Comparison of ENCODE assay signal across 8 cellular contexts in the genomic region with DNA sequence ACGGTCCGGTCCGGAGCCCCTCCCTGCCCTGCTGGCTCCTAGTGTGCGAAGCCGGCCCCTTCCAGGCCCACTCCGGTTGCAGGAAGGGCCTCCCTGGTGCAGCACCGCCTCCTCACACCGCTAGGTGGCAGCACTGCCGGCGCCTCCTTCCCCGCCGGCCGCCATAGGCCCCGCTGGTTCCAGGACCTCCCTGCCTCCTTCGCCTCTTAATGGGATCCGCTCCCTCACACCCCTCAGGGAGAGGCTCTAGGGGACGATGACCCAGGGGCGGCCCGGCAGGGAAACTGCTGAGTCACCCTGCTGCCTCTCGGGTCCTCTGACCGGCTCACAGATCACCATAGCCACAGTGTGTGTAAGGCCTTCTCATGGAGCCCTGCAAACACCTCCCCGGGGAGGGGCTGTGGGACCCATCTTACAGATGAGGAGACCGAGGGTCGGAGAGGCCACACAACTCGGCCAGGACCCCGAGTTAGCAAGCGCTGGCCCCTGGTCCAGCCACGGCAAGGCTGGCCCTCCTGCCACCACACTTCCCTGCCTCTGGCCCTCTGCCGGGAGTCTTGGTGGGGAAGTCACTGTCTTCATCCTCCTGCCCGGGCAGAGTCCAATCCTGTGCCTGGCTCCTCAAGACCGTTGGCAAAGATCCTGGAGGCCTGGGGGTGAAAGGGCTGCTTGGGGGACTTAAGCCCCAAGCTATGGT.
DNase-seq lines count a peak whose midpoint lies in the region; TF ChIP-seq lines count a peak whose summit lies in the region.

No MANE protein-coding gene starts in this region.

- H3K9me3 ChIP-seq in WERI-Rb-1 (ENCODE audit: severe bottlenecking), result peaks cover 3% of the 10 kb centered on the region

- POLR2A ChIA-PET in GM10248 (lab: Yijun Ruan, JAX), result no interaction called here

- in situ Hi-C loops in brain microvascular endothelial cell (cut with HindIII; ENCODE audit: low pct_ligation_motif_present, low sequenced_read_pairs), result no loop called here

- H3K27ac ChIP-seq in WERI-Rb-1 (no peak overlapping the region), brain microvascular endothelial cell (no peak overlapping the region)

- CTCF ChIA-PET in GM10248 (lab: Yijun Ruan, JAX), result interaction anchor here (1.4 kb wide), 1 partner anchor 176 kb away, joined by 8 read pairs; no protein-coding TSS in a partner anchor

- TF ChIP-seq CTCF in GM10248 (IDR thresholded peaks at IDR 0.05; ENCODE audit: control extremely low read depth, extremely low read depth, low read depth, missing control alignments) (peak; percentile 96), WERI-Rb-1 (IDR thresholded peaks at IDR 0.05; ENCODE audit: low read depth, low read length) (peak; percentile 95), brain microvascular endothelial cell (IDR thresholded peaks at IDR 0.05; ENCODE audit: low read depth, low read length, missing control alignments) (peak; percentile 95)

- H3K36me3 ChIP-seq in WERI-Rb-1, result no peaks in the 10 kb centered on the region
- H3K36me3 ChIP-seq in brain microvascular endothelial cell (replicated peaks), result no peaks in the 10 kb centered on the region

- H3K27me3 ChIP-seq in WERI-Rb-1 (ENCODE audit: insufficient read depth, low read depth, severe bottlenecking), result peaks cover 68% of the 10 kb centered on the region
- peaks cover 19% of the 10 kb centered on the region for H3K27me3 ChIP-seq in brain microvascular endothelial cell (replicated peaks)

- no peak overlapping the region for H3K4me3 ChIP-seq in WERI-Rb-1 (ENCODE audit: low read depth, low read length)
- H3K4me3 ChIP-seq in brain microvascular endothelial cell (ENCODE audit: low read depth, low read length), result no peak overlapping the region

- peak; percentile 83 for DNase-seq in GM10248 (ENCODE audit: extremely low spot score)
- peak in 48 of 76 experiments; percentile 2 to 53 (median 19) for DNase-seq in HUDEP-2 (lab: John Stamatoyannopoulos, UW; ENCODE audit: unreplicated experiment in 76 of 76)
- DNase-seq in WERI-Rb-1, result peak; percentile 63
- peak; percentile 32 for DNase-seq in brain microvascular endothelial cell
- peak; percentile 68 for DNase-seq in kidney tubule cell (ENCODE audit: low spot score)
- DNase-seq in stimulated activated CD4-positive, alpha-beta T cell treated with anti-CD3 and anti-CD28 coated beads, Interleukin-4, amount 100 ng/mL, for 4 hours, result peak; percentile 40 to 60
- DNase-seq in NOMO-1 treated with dmso at 0.1 percent for 144 hours (lab: John Stamatoyannopoulos, UW; ENCODE audit: unreplicated experiment), result no peak
- DNase-seq in glomerular visceral epithelial cell (ENCODE audit: extremely low spot score), result no peak

Comparison
In these comparisons a context has a peak if more than half of its experiments do, and no peak if none do; other contexts are left out.
1. DNase-seq: peak in GM10248 (single experiment), HUDEP-2 (48 of 76), WERI-Rb-1 (single experiment), brain microvascular endothelial cell (single experiment), kidney tubule cell (single experiment) and stimulated activated CD4-positive, alpha-beta T cell treated with anti-CD3 and anti-CD28 coated beads, Interleukin-4, amount 100 ng/mL, for 4 hours (2 of 2); none in NOMO-1 treated with dmso at 0.1 percent for 144 hours (single experiment) and glomerular visceral epithelial cell (single experiment).
2. Peak in every context shown above with its lines, with median percentiles within 50 percentile points of each other: CTCF ChIP-seq.